ENCODE assay signal across 19 cellular contexts in genomic region chr17:57464191-57464864, GRCh38.
DNase-seq lines count a peak whose midpoint lies in the region; ATAC-seq and TF ChIP-seq lines count a peak whose summit lies in the region.
"Had no signal": no experiment of that assay in that cellular context is flagged by ENCODE, and none has a peak within 500 bp of the region (broad histone marks: within the 10 kb centered on the region; RNA-seq: fewer than 3 reads in every experiment).

No MANE protein-coding gene starts in this region.

- ATAC-seq in heart right ventricle (peak in 7 of 8 donors; percentile 49 to 81 (median 71)), GM19035 (IDR thresholded peaks at IDR 0.05; ENCODE audit: unreplicated experiment) (no peak), GM18505 (IDR thresholded peaks at IDR 0.05; ENCODE audit: unreplicated experiment) (no peak)
- ATAC-seq in stimulated activated naive B cell treated with anti-CD40 and anti-IgM and Interleukin-4, amounts not matched to agents 10 μg/mL and 1 μg/mL and 100 μg/mL, for 72 hours (replicated peaks) = no peak

- no peaks in the 10 kb centered on the region for H3K27me3 ChIP-seq in NT2/D1 (ENCODE audit: insufficient read depth, insufficient read length)
- H3K27me3 ChIP-seq in heart right ventricle = no peaks in the 10 kb centered on the region
- H3K27me3 ChIP-seq: esophagus muscularis mucosa had no signal

- H3K9me3 Mint-ChIP-seq in activated T-cell treated with anti-CD3 and anti-CD28 coated beads, Interleukin-2, amount 50 U/mL, for 24 hours = no peaks in the 10 kb centered on the region
- H3K9me3 Mint-ChIP-seq in stimulated activated naive B cell treated with anti-CD40 and anti-IgM and Interleukin-4, amounts not matched to agents 10 μg/mL and 1 μg/mL and 100 μg/mL, for 72 hours = peaks cover 3 to 5% of the 10 kb centered on the region in 2 donors
- H3K9me3 Mint-ChIP-seq: dendritic cell treated with granulocyte-macrophage colony-stimulating factor and Interleukin-4, amounts not matched to agents 40 ng/mL and 50 ng/mL, for 4 days had no signal

- no peak overlapping the region for H3K4me3 Mint-ChIP-seq in activated T-cell treated with anti-CD3 and anti-CD28 coated beads, Interleukin-2, amount 50 U/mL, for 24 hours
- H3K4me3 Mint-ChIP-seq in stimulated activated naive B cell treated with anti-CD40 and anti-IgM and Interleukin-4, amounts not matched to agents 10 μg/mL and 1 μg/mL and 100 μg/mL, for 72 hours = peak overlapping the region; percentile 51 to 57
- H3K4me3 Mint-ChIP-seq: dendritic cell treated with granulocyte-macrophage colony-stimulating factor and Interleukin-4, amounts not matched to agents 40 ng/mL and 50 ng/mL, for 4 days had no signal

- no peaks in the 10 kb centered on the region for H3K27me3 Mint-ChIP-seq in activated T-cell treated with anti-CD3 and anti-CD28 coated beads, Interleukin-2, amount 50 U/mL, for 24 hours
- no peaks in the 10 kb centered on the region for H3K27me3 Mint-ChIP-seq in stimulated activated naive B cell treated with anti-CD40 and anti-IgM and Interleukin-4, amounts not matched to agents 10 μg/mL and 1 μg/mL and 100 μg/mL, for 72 hours
- H3K27me3 Mint-ChIP-seq: dendritic cell treated with granulocyte-macrophage colony-stimulating factor and Interleukin-4, amounts not matched to agents 40 ng/mL and 50 ng/mL, for 4 days; progenitor cell of endocrine pancreas had no signal

- peak overlapping the region in 1 of 10 donors; percentile 8 for H3K27ac ChIP-seq in heart right ventricle
- H3K27ac ChIP-seq: esophagus muscularis mucosa, HL-60 had no signal

- no peak for TF ChIP-seq POLR2A in GM18505 (IDR thresholded peaks at IDR 0.05; ENCODE audit: borderline replicate concordance, extremely low read depth, insufficient read depth, insufficient read length)

- peaks cover 12% of the 10 kb centered on the region for H3K36me3 Mint-ChIP-seq in activated T-cell treated with anti-CD3 and anti-CD28 coated beads, Interleukin-2, amount 50 U/mL, for 24 hours (ENCODE audit: low read depth)
- H3K36me3 Mint-ChIP-seq in stimulated activated naive B cell treated with anti-CD40 and anti-IgM and Interleukin-4, amounts not matched to agents 10 μg/mL and 1 μg/mL and 100 μg/mL, for 72 hours = peaks cover 17 to 38% of the 10 kb centered on the region in 2 donors

- no peaks in the 10 kb centered on the region for H3K9me3 ChIP-seq in NT2/D1 (ENCODE audit: insufficient read depth, low read length)
- no peaks in the 10 kb centered on the region for H3K9me3 ChIP-seq in heart right ventricle
- H3K9me3 ChIP-seq: Caco-2, esophagus muscularis mucosa had no signal

- TF ChIP-seq CTCF in heart right ventricle (IDR thresholded peaks at IDR 0.05) = no peak

- 71 to 79% methylated on average over 11 of the region's 11 CpGs for WGBS in heart right ventricle, 2 donors

- peaks cover 18% of the 10 kb centered on the region for H3K4me1 ChIP-seq in NT2/D1 (ENCODE audit: insufficient read depth, insufficient read length)
- H3K4me1 ChIP-seq in heart right ventricle = peaks cover 4 to 71% (median 32%) of the 10 kb centered on the region in 9 donors

- H3K9ac ChIP-seq in NT2/D1 (ENCODE audit: insufficient read length, low read depth) = peak overlapping the region; percentile 58

- no peak overlapping the region for H3K4me3 ChIP-seq in NT2/D1 (ENCODE audit: insufficient read length, low read depth)
- H3K4me3 ChIP-seq in heart right ventricle = no peak overlapping the region
- H3K4me3 ChIP-seq: esophagus muscularis mucosa had no signal

- no peak for DNase-seq in activated T-cell treated with anti-CD3 and anti-CD28 coated beads, Interleukin-2, amount 50 U/mL, for 24 hours
- DNase-seq in activated T-cell treated with anti-CD3 and anti-CD28 coated beads for 4 hours = no peak
- no peak for DNase-seq in NT2/D1 (ENCODE audit: low read depth, low spot score)
- DNase-seq in heart right ventricle = peak; percentile 60 to 68
- DNase-seq in stimulated activated naive B cell treated with anti-CD40 and anti-IgM and Interleukin-4, amounts not matched to agents 10 μg/mL and 1 μg/mL and 100 μg/mL, for 72 hours = peak; percentile 50
- DNase-seq in putamen (ENCODE audit: low spot score) = no peak
- DNase-seq: activated CD4-positive, CD25-positive, alpha-beta regulatory T cell treated with anti-CD3 and anti-CD28 coated beads, Interleukin-2, amount 50 U/mL, for 72 hours; activated T-cell treated with anti-CD3 and anti-CD28 coated beads, Interleukin-2, amount 50 U/mL, for 48 hours; Caco-2; Kasumi-1; NCI-H1436; NCI-H446; substantia nigra had no signal

- intact Hi-C loops in heart right ventricle (cut with DNase I) = no loop called here

- peak overlapping the region; percentile 97 for H3K27ac Mint-ChIP-seq in activated T-cell treated with anti-CD3 and anti-CD28 coated beads, Interleukin-2, amount 50 U/mL, for 24 hours
- H3K27ac Mint-ChIP-seq in stimulated activated naive B cell treated with anti-CD40 and anti-IgM and Interleukin-4, amounts not matched to agents 10 μg/mL and 1 μg/mL and 100 μg/mL, for 72 hours = peak overlapping the region; percentile 98

- no peaks in the 10 kb centered on the region for H3K36me3 ChIP-seq in NT2/D1 (ENCODE audit: insufficient read depth, insufficient read length, low read length)
- no peaks in the 10 kb centered on the region for H3K36me3 ChIP-seq in heart right ventricle
- H3K36me3 ChIP-seq: esophagus muscularis mucosa had no signal

- peaks cover 77% of the 10 kb centered on the region for H3K4me1 Mint-ChIP-seq in activated T-cell treated with anti-CD3 and anti-CD28 coated beads, Interleukin-2, amount 50 U/mL, for 24 hours (ENCODE audit: low read depth)
- H3K4me1 Mint-ChIP-seq in stimulated activated naive B cell treated with anti-CD40 and anti-IgM and Interleukin-4, amounts not matched to agents 10 μg/mL and 1 μg/mL and 100 μg/mL, for 72 hours = peaks cover 68 to 100% of the 10 kb centered on the region in 2 donors

Comparison
In these comparisons a context has a peak if more than half of its experiments do, and no peak if none do; other contexts are left out.
1. DNase-seq: peak in heart right ventricle (2 of 2) and stimulated activated naive B cell treated with anti-CD40 and anti-IgM and Interleukin-4, amounts not matched to agents 10 μg/mL and 1 μg/mL and 100 μg/mL, for 72 hours (single experiment); none in activated T-cell treated with anti-CD3 and anti-CD28 coated beads, Interleukin-2, amount 50 U/mL, for 24 hours (single experiment), activated T-cell treated with anti-CD3 and anti-CD28 coated beads for 4 hours (single experiment), NT2/D1 (single experiment) and putamen (single experiment).
2. ATAC-seq: peak in heart right ventricle (7 of 8); none in stimulated activated naive B cell treated with anti-CD40 and anti-IgM and Interleukin-4, amounts not matched to agents 10 μg/mL and 1 μg/mL and 100 μg/mL, for 72 hours (0 of 2), GM19035 (single experiment) and GM18505 (single experiment).